ENCODE assay signal across 12 cellular contexts in genomic region chr20:20491110-20491783, GRCh38.
A peak's percentile ranks its signal among the peaks of the same experiment; 100 is the strongest.
DNase-seq lines count a peak whose midpoint lies in the region; ATAC-seq, FAIRE-seq and TF ChIP-seq lines count a peak whose summit lies in the region.
"Had no signal": no experiment of that assay in that cellular context is flagged by ENCODE, and none has a peak within 500 bp of the region (broad histone marks: within the 10 kb centered on the region; RNA-seq: fewer than 3 reads in every experiment).

No MANE protein-coding gene starts in this region.

- ATAC-seq in HG02798 (IDR thresholded peaks at IDR 0.05; ENCODE audit: poor library complexity, unreplicated experiment) (peak; percentile 38), GM21619 (IDR thresholded peaks at IDR 0.05; ENCODE audit: unreplicated experiment) (no peak), esophagus mucosa (no peak), GM21529 (IDR thresholded peaks at IDR 0.05; ENCODE audit: unreplicated experiment) (no peak)
- ATAC-seq: left lobe of liver had no signal

- in situ Hi-C loops in astrocyte of the spinal cord (cut with HindIII; ENCODE audit: low sequenced_read_pairs): no loop called here

- FAIRE-seq in GM12892 (lab: Jason Lieb, UNC): peak; percentile 65
- FAIRE-seq: frontal cortex had no signal

- DNase-seq in GM12892 (ENCODE audit: insufficient read length) (no peak), astrocyte of the spinal cord (ENCODE audit: low read depth, low spot score) (peak; percentile 64), non-pigmented ciliary epithelial cell (ENCODE audit: low read depth) (peak; percentile 28)
- DNase-seq: brain microvascular endothelial cell, DMS153, occipital lobe had no signal

- TF ChIP-seq CTCF in astrocyte of the spinal cord (IDR thresholded peaks at IDR 0.05; ENCODE audit: low read depth, low read length): no peak

- H3K4me3 ChIP-seq in astrocyte of the spinal cord (ENCODE audit: low read depth, low read length): no peak overlapping the region

- TF ChIP-seq POLR2A in GM12892 (IDR thresholded peaks at IDR 0.05; ENCODE audit: low read depth, low read length): no peak
